38 cellular contexts compared by ENCODE assay signal in the genomic region with DNA sequence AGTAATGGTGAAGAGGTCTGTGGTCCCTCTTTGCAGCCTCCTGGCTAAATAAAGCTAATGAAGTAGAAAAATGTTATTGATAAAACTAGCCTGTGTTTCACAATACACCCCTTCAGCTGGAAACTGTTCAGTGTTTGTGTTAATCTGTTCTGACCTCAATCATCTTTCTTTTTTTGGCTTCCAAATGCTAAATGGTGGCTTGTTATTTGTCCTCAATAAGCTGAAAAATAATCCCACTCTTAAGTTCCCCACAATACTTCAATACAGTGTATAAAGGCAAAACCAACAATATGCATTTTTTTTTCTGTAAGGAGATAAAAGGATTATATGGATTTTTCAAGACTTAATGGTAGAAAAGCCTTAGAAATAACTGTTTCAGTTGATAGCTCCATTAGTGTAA.
"Had no signal": no experiment of that assay in that cellular context is flagged by ENCODE, and none has a peak within 500 bp of the region (broad histone marks: within the 10 kb centered on the region; RNA-seq: fewer than 3 reads in every experiment).

No MANE protein-coding gene starts in this region.

- H3K27ac Mint-ChIP-seq: activated B cell treated with CpG ODN at 0.5 μM for 24 hours; activated CD4-positive, alpha-beta memory T cell treated with anti-CD3 and anti-CD28 coated beads for 36 hours; activated CD4-positive, alpha-beta T cell treated with anti-CD3 and anti-CD28 coated beads, Interleukin-2, amount 10 ng/mL, durations not matched to agents 24 days and 14 days; activated CD8-positive, alpha-beta T cell treated with anti-CD3 and anti-CD28 coated beads for 36 hours; activated naive CD4-positive, alpha-beta T cell treated with anti-CD3 and anti-CD28 coated beads for 36 hours; activated naive CD4-positive, alpha-beta T cell treated with anti-CD3 and anti-CD28 coated beads, Interleukin-2, amount 50 U/mL, for 72 hours; activated naive CD8-positive, alpha-beta T cell treated with anti-CD3 and anti-CD28 coated beads for 36 hours; activated T-cell treated with anti-CD3 and anti-CD28 coated beads, Interleukin-2, amount 50 U/mL, for 72 hours; activated T-helper 1 cell treated with anti-CD3 and anti-CD28 coated beads, Interleukin-12 subunit alpha, Interleukin-12 subunit beta, Interleukin-2, Interleukin-4 antibody, amounts not matched to agents 30 ng/mL and 10 ng/mL and 1 ng/mL, durations not matched to agents 14 hours and 24 hours and 36 hours; activated T-helper 17 cell treated with anti-CD3 and anti-CD28 coated beads, Interleukin-2, amount 50 U/mL, for 72 hours; brain; T-helper 1 cell treated with Interleukin-12 subunit alpha and Interleukin-12 subunit beta and Interleukin-4 antibody, amounts not matched to agents 30 μg/mL and 1 μg/mL, for 36 hours; T-helper 2 cell treated with Interferon-gamma antibody and Interleukin-4, amounts not matched to agents 5 μg/mL and 100 μg/mL, for 36 hours had no signal

- H3K36me3 ChIP-seq: adrenal gland, ascending aorta, cardiac muscle cell had no signal

- H3K27me3 ChIP-seq: adrenal gland, ascending aorta, cardiac muscle cell had no signal

- H3K9me3 Mint-ChIP-seq: brain had no signal

- H3K27ac ChIP-seq: adrenal gland, ascending aorta, cardiac muscle cell, VCaP had no signal

- H3K36me3 Mint-ChIP-seq: activated CD4-positive, alpha-beta memory T cell treated with anti-CD3 and anti-CD28 coated beads for 36 hours; activated naive CD8-positive, alpha-beta T cell treated with anti-CD3 and anti-CD28 coated beads for 36 hours; brain had no signal

- H3K9me3 ChIP-seq: adrenal gland, ascending aorta had no signal

- H3K4me1 ChIP-seq: ascending aorta had no signal

- FAIRE-seq: bronchial epithelial cell, TTC549 had no signal

- H3K4me3 Mint-ChIP-seq: activated B cell treated with CpG ODN at 0.5 μM for 24 hours; activated CD4-positive, alpha-beta memory T cell treated with anti-CD3 and anti-CD28 coated beads for 36 hours; activated CD4-positive, alpha-beta T cell treated with anti-CD3 and anti-CD28 coated beads, Interleukin-2, amount 10 ng/mL, durations not matched to agents 24 days and 14 days; activated CD8-positive, alpha-beta T cell treated with anti-CD3 and anti-CD28 coated beads for 36 hours; activated naive CD4-positive, alpha-beta T cell treated with anti-CD3 and anti-CD28 coated beads for 36 hours; activated naive CD8-positive, alpha-beta T cell treated with anti-CD3 and anti-CD28 coated beads for 36 hours; activated T-cell treated with anti-CD3 and anti-CD28 coated beads, Interleukin-2, amount 50 U/mL, for 4 hours; activated T-cell treated with anti-CD3 and anti-CD28 coated beads, Interleukin-2, amount 50 U/mL, for 72 hours; activated T-helper 1 cell treated with anti-CD3 and anti-CD28 coated beads, Interleukin-12 subunit alpha, Interleukin-12 subunit beta, Interleukin-2, Interleukin-4 antibody, amounts not matched to agents 30 ng/mL and 10 ng/mL and 1 ng/mL, durations not matched to agents 14 hours and 24 hours and 36 hours; activated T-helper 17 cell treated with anti-CD3 and anti-CD28 coated beads, Interleukin-2, amount 50 U/mL, for 72 hours; brain; central memory CD8-positive, alpha-beta T cell; T-helper 1 cell treated with Interleukin-12 subunit alpha and Interleukin-12 subunit beta and Interleukin-4 antibody, amounts not matched to agents 30 μg/mL and 1 μg/mL, for 36 hours; T-helper 2 cell treated with Interferon-gamma antibody and Interleukin-4, amounts not matched to agents 5 μg/mL and 100 μg/mL, for 36 hours had no signal

- DNase-seq: activated B cell treated with CpG ODN at 0.5 μM for 24 hours; activated CD4-positive, alpha-beta memory T cell treated with anti-CD3 and anti-CD28 coated beads for 36 hours; activated CD4-positive, alpha-beta T cell treated with anti-CD3 and anti-CD28 coated beads for 4 hours; activated CD4-positive, alpha-beta T cell treated with anti-CD3 and anti-CD28 coated beads, Interleukin-2, amount 10 ng/mL, durations not matched to agents 24 days and 14 days; activated CD4-positive, alpha-beta T cell treated with anti-CD3 and anti-CD28 coated beads, Interleukin-2, amount 50 U/mL, for 1 hour; activated CD4-positive, alpha-beta T cell treated with anti-CD3 and anti-CD28 coated beads, Interleukin-2, amount 50 U/mL, for 4 hours; activated CD4-positive, CD25-positive, alpha-beta regulatory T cell treated with anti-CD3 and anti-CD28 coated beads, Interleukin-2, amount 50 U/mL, for 72 hours; activated CD8-positive, alpha-beta memory T cell treated with anti-CD3 and anti-CD28 coated beads, Interleukin-2, amount 50 U/mL, for 4 hours; activated CD8-positive, alpha-beta T cell treated with anti-CD3 and anti-CD28 coated beads for 36 hours; activated effector memory CD4-positive, alpha-beta T cell treated with anti-CD3 and anti-CD28 coated beads, Interleukin-2, amount 50 U/mL, for 16 hours; activated gamma-delta T cell treated with Interleukin-2 at 50 U/mL for 16 hours; activated naive CD4-positive, alpha-beta T cell; activated naive CD4-positive, alpha-beta T cell treated with anti-CD3 and anti-CD28 coated beads for 36 hours; activated naive CD4-positive, alpha-beta T cell treated with anti-CD3 and anti-CD28 coated beads, Interleukin-2, amount 50 U/mL, for 16 hours; activated naive CD8-positive, alpha-beta T cell treated with anti-CD3 and anti-CD28 coated beads for 36 hours; activated T-cell treated with anti-CD3 and anti-CD28 coated beads for 4 hours; activated T-cell treated with anti-CD3 and anti-CD28 coated beads, Interleukin-2, amount 50 U/mL, for 1 hour; activated T-cell treated with anti-CD3 and anti-CD28 coated beads, Interleukin-2, amount 50 U/mL, for 4 hours; activated T-cell treated with anti-CD3 and anti-CD28 coated beads, Interleukin-2, amount 50 U/mL, for 72 hours; adrenal gland; amniotic stem cell; caudate nucleus; cerebellar nuclear complex; T-helper 1 cell; T-helper 2 cell; T-helper 9 cell had no signal

- ATAC-seq: activated CD8-positive, alpha-beta T cell treated with anti-CD3 and anti-CD28 coated beads for 36 hours; activated naive CD4-positive, alpha-beta T cell treated with anti-CD3 and anti-CD28 coated beads, Interleukin-2, amount 50 U/mL, for 72 hours; activated T-cell treated with anti-CD3 and anti-CD28 coated beads, Interleukin-2, amount 50 U/mL, for 4 hours; activated T-cell treated with anti-CD3 and anti-CD28 coated beads, Interleukin-2, amount 50 U/mL, for 72 hours; activated T-helper 17 cell treated with anti-CD3 and anti-CD28 coated beads, Interleukin-2, amount 50 U/mL, for 72 hours had no signal

- H3K4me1 Mint-ChIP-seq: activated B cell treated with CpG ODN at 0.5 μM for 24 hours; activated CD4-positive, alpha-beta T cell treated with anti-CD3 and anti-CD28 coated beads, Interleukin-2, amount 10 ng/mL, durations not matched to agents 24 days and 14 days; activated naive CD8-positive, alpha-beta T cell treated with anti-CD3 and anti-CD28 coated beads for 36 hours; activated T-helper 17 cell treated with anti-CD3 and anti-CD28 coated beads, Interleukin-2, amount 50 U/mL, for 72 hours; central memory CD8-positive, alpha-beta T cell had no signal

- H3K27me3 Mint-ChIP-seq: activated B cell treated with CpG ODN at 0.5 μM for 24 hours; activated CD4-positive, alpha-beta memory T cell treated with anti-CD3 and anti-CD28 coated beads for 36 hours; activated CD4-positive, alpha-beta T cell treated with anti-CD3 and anti-CD28 coated beads, Interleukin-2, amount 10 ng/mL, durations not matched to agents 24 days and 14 days; activated CD8-positive, alpha-beta T cell treated with anti-CD3 and anti-CD28 coated beads for 36 hours; activated naive CD8-positive, alpha-beta T cell treated with anti-CD3 and anti-CD28 coated beads for 36 hours; activated T-helper 17 cell treated with anti-CD3 and anti-CD28 coated beads, Interleukin-2, amount 50 U/mL, for 72 hours; central memory CD8-positive, alpha-beta T cell had no signal

- H3K4me3 ChIP-seq: adrenal gland, ascending aorta, cardiac muscle cell had no signal
